In the genomic region with DNA sequence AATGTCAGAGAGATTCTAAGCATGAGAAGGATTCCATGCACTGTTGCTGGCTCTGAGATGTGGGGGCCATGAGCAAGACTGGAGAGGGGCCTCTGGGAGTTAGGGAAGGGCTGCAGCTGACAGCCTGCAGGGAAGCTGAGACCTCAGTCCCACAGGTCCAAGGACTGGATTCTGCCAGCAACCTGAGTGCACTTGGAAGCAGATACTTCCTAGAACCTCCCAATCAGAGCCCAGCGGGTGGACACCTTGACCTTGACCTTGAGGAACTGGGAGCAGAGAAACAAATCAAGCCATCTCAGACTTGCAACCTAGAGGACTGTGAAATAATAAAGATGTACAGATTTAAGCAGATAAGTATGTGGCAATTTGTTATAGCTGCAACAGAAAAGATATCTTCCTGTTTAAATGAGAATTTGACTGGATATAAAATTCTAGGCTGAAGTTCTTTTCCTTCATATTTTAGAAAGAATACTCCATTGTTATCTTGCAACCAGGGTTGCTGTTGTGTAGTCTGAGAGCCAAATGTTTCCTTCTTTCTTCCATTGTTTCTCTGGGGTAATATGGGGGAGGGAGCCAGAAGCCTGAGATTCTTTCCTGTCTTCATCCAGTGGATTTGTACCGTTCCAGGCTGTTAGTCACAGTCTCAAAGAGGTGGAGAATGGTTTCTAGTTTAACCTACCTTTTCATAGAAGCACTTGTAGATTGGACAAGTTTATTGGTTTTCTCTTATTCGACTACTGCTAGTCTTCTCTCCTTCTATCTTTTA, we compare ENCODE assay signal across 31 cellular contexts. TPM values are rescaled to one million over a fixed set of nuclear protein-coding genes. Genes with fewer than 3 reads are reported as not detected.
DNase-seq lines count a peak whose midpoint lies in the region; TF ChIP-seq lines count a peak whose summit lies in the region.
"Had no signal": no experiment of that assay in that cellular context is flagged by ENCODE, and none has a peak within 500 bp of the region (broad histone marks: within the 10 kb centered on the region; RNA-seq: fewer than 3 reads in every experiment).

No MANE protein-coding gene starts in this region.

- H3K9me3 ChIP-seq in thyroid gland, result no peaks in the 10 kb centered on the region
- H3K9me3 ChIP-seq: BE2C, SJCRH30 had no signal

- H3K36me3 ChIP-seq in thyroid gland, result no peaks in the 10 kb centered on the region
- H3K36me3 ChIP-seq: BE2C, SJCRH30 had no signal

- 28 to 32% methylated on average over 3 of the region's 3 CpGs for WGBS in thyroid gland, 2 donors

- no peak for TF ChIP-seq POLR2A in thyroid gland (IDR thresholded peaks at IDR 0.05)

- DNase-seq in activated effector memory CD4-positive, alpha-beta T cell treated with anti-CD3 and anti-CD28 coated beads, Interleukin-2, amount 50 U/mL, for 16 hours, result peak; percentile 21
- no peak for DNase-seq in activated effector memory CD4-positive, alpha-beta T cell treated with Interleukin-2 at 50 U/mL for 16 hours
- DNase-seq in cardiac fibroblast (ENCODE audit: low read depth in 2 of 2) (peak; percentile 27 to 40), kidney glomerular epithelial cell (lab: John Stamatoyannopoulos, UW) (peak; percentile 48), thyroid gland (peak; percentile 28 to 43), foreskin fibroblast (no peak), NCI-H2107 treated with DMSO at 0.1 percent for 48 hours (lab: John Stamatoyannopoulos, UW; ENCODE audit: unreplicated experiment) (no peak)
- no peak for DNase-seq in activated CD8-positive, alpha-beta memory T cell treated with anti-CD3 and anti-CD28 coated beads, Interleukin-2, amount 50 U/mL, for 48 hours
- DNase-seq: 8988T; ACHN; BE2C; CD8-positive, alpha-beta memory T cell; DMS 273 treated with DMSO at 0.1 percent for 48 hours; DMS79; EL; GDM1; H9; NCI-H1048; NCI-H1417 treated with DMSO at 0.1 percent for 48 hours; NCI-H1694 treated with DMSO at 0.1 percent for 48 hours; NCI-H2081; NCI-H446; NCI-H524 treated with DMSO at 0.1 percent for 48 hours; NCI-H774; PC-3; SJCRH30 had no signal

- H3K4me1 ChIP-seq in thyroid gland, result peaks cover 20 to 36% of the 10 kb centered on the region in 2 donors
- H3K4me1 ChIP-seq: BE2C had no signal

- TF ChIP-seq CTCF in cardiac fibroblast (IDR thresholded peaks at IDR 0.05; ENCODE audit: low read depth, low read length), result no peak
- no peak for TF ChIP-seq CTCF in thyroid gland (IDR thresholded peaks at IDR 0.05)
- no peak for TF ChIP-seq CTCF in foreskin fibroblast (IDR thresholded peaks at IDR 0.05; ENCODE audit: low read depth, low read length)

- H3K27me3 ChIP-seq in thyroid gland, result no peaks in the 10 kb centered on the region

- intact Hi-C loops in thyroid gland (cut with DNase I), result loop anchor here (5.0 kb wide), 1 partner anchor 327 kb away; no protein-coding TSS in a partner anchor

- H3K27ac ChIP-seq in thyroid gland, result peak overlapping the region; percentile 47 to 83 (median 60)
- H3K27ac ChIP-seq: HL-60, SJCRH30 had no signal

- H3K4me3 ChIP-seq in cardiac fibroblast (replicated peaks in 1 of 2; ENCODE audit: low read depth in 2 of 2, low read length in 2 of 2) (no peak overlapping the region), thyroid gland (replicated peaks in 1 of 3) (no peak overlapping the region), foreskin fibroblast (ENCODE audit: low read depth in 1 of 2, low read length in 2 of 2) (no peak overlapping the region)
- H3K4me3 ChIP-seq: GM12878, GM23338, SJCRH30 had no signal

RNA-seq across cellular contexts. Expression of a gene that starts 5.9 kb away (rescaled TPM):
- 10 to 100 TPM in 3 of 4 donors, 1 to 10 TPM in 1; 2.4 to 31.7 (median 16.5) TPM for total RNA-seq in thyroid gland
- total RNA-seq: GM12878 had no signal

RNA-seq across cellular contexts. Expression of a gene that starts 49.5 kb away (rescaled TPM):
- total RNA-seq in thyroid gland, result not detected
- total RNA-seq: CD8-positive, alpha-beta memory T cell; GM12878; GM23338; H9; Right ventricle myocardium inferior; RPMI7951; SJCRH30 had no signal

Comparison
In these comparisons a context has a peak if more than half of its experiments do, and no peak if none do; other contexts are left out.
1. DNase-seq: peak in activated effector memory CD4-positive, alpha-beta T cell treated with anti-CD3 and anti-CD28 coated beads, Interleukin-2, amount 50 U/mL, for 16 hours (single experiment), cardiac fibroblast (2 of 2), kidney glomerular epithelial cell (single experiment) and thyroid gland (2 of 2); none in activated effector memory CD4-positive, alpha-beta T cell treated with Interleukin-2 at 50 U/mL for 16 hours (single experiment), foreskin fibroblast (0 of 2), activated CD8-positive, alpha-beta memory T cell treated with anti-CD3 and anti-CD28 coated beads, Interleukin-2, amount 50 U/mL, for 48 hours (single experiment) and NCI-H2107 treated with DMSO at 0.1 percent for 48 hours (single experiment).